24 cellular contexts compared by ENCODE assay signal in the genomic region with DNA sequence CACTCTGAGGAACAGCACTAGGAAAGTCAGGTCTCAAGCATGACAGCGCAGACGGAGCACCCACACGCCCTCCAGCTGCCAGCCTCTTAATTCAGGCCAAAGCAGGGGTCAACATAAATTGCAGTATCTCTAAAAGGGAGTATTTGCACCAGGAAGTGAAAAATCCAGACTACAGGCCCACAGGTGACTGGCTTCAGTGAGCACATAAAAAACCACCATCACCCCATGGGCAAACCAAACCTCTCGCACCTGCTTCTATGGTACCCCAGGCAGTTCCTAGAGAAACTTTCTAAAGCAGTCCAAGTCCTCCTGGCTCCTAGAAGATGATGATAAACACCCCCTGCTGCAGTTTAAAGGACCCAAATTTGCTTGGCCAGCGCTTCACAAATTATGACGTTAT.
"Had no signal": no experiment of that assay in that cellular context is flagged by ENCODE, and none has a peak within 500 bp of the region (broad histone marks: within the 10 kb centered on the region; RNA-seq: fewer than 3 reads in every experiment).

No MANE protein-coding gene starts in this region.

- DNase-seq: activated CD4-positive, alpha-beta memory T cell treated with anti-CD3 and anti-CD28 coated beads for 36 hours; activated CD4-positive, alpha-beta T cell treated with anti-CD3 and anti-CD28 coated beads, Interleukin-2, amount 10 ng/mL, durations not matched to agents 7 days and 5 days; activated CD4-positive, CD25-positive, alpha-beta regulatory T cell; activated CD8-positive, alpha-beta memory T cell treated with anti-CD3 and anti-CD28 coated beads for 24 hours; activated effector memory CD4-positive, alpha-beta T cell treated with anti-CD3 and anti-CD28 coated beads, Interleukin-2, amount 50 U/mL, for 16 hours; activated naive CD4-positive, alpha-beta T cell treated with Interleukin-2 at 50 U/mL for 16 hours; activated naive CD8-positive, alpha-beta T cell treated with anti-CD3 and anti-CD28 coated beads, Interleukin-2, amount 50 U/mL, for 24 hours; activated T-cell treated with anti-CD3 and anti-CD28 coated beads, Interleukin-2, amount 50 U/mL, for 4 hours; amniotic stem cell; body of pancreas; Kasumi-1; KBM-7; NCI-H1048; NCI-H2029; NCI-H2107; NCI-H345; NCI-H510A; NCI-H526 treated with DMSO at 0.1 percent for 48 hours; PC-9; SIG-M5; T-helper 1 cell had no signal

- H3K27ac ChIP-seq: ascending aorta, body of pancreas, PC-9, VCaP had no signal

- H3K4me2 ChIP-seq: PC-9 had no signal

- ATAC-seq: activated naive CD4-positive, alpha-beta T cell treated with anti-CD3 and anti-CD28 coated beads, Interleukin-2, amount 50 U/mL, for 72 hours; activated naive CD8-positive, alpha-beta T cell treated with anti-CD3 and anti-CD28 coated beads, Interleukin-2, amount 50 U/mL, for 24 hours; activated T-cell treated with anti-CD3 and anti-CD28 coated beads, Interleukin-2, amount 50 U/mL, for 4 hours; body of pancreas had no signal

- H3K27me3 ChIP-seq: ascending aorta, body of pancreas had no signal

- H3K4me3 ChIP-seq: ascending aorta, body of pancreas, PC-9 had no signal

- H3K4me1 ChIP-seq: ascending aorta, body of pancreas had no signal

- H2AFZ ChIP-seq: PC-9 had no signal
